ENCODE assay signal across 8 cellular contexts in genomic region chr17:18314731-18315497, GRCh38. TPM values are rescaled to one million over a fixed set of nuclear protein-coding genes. Genes with fewer than 3 reads are reported as not detected.
A peak's percentile ranks its signal among the peaks of the same experiment; 100 is the strongest.
DNase-seq lines count a peak whose midpoint lies in the region; ATAC-seq and TF ChIP-seq lines count a peak whose summit lies in the region.

SMCR8 (plus strand) TSS chr17:18315293; CDS start chr17:18315790, 497 bp downstream.
TOP3A (minus strand) TSS chr17:18314994; CDS start chr17:18314778, 216 bp downstream.

- no peaks in the 10 kb centered on the region for H3F3A ChIP-seq in PC-3 (ENCODE audit: low read length, unreplicated experiment)

- DNase-seq in DMS114 treated with DMSO at 0.1 percent for 48 hours (lab: John Stamatoyannopoulos, UW; ENCODE audit: unreplicated experiment) = peak; percentile 73
- DNase-seq in PC-3 = peak; percentile 97
- peak; percentile 95 for DNase-seq in activated T-cell treated with anti-CD3 and anti-CD28 coated beads for 48 hours (ENCODE audit: low read depth)
- DNase-seq in epithelial cell of prostate (ENCODE audit: low read depth, low spot score) = peak; percentile 93
- peak; percentile 98 to 99 (median 98) for DNase-seq in mucosa of descending colon
- DNase-seq in stimulated activated CD8-positive, alpha-beta memory T cell treated with anti-CD3 and anti-CD28 coated beads, Interleukin-4, amount 100 ng/mL, for 24 hours (ENCODE audit: low read depth) = peak; percentile 96

- peak within 1 kb of the TSS; percentile 90 for H2AFZ ChIP-seq in PC-3 (ENCODE audit: low read length)

- peak within 1 kb of the TSS; percentile 92 for H3K9ac ChIP-seq in PC-3 (ENCODE audit: low read length)

- peaks cover 92% of the 10 kb centered on the region for H3K79me2 ChIP-seq in PC-3 (ENCODE audit: low read length)

- POLR2A ChIA-PET in PC-3 (lab: Charles Lee; ENCODE audit: unreplicated experiment) = interaction anchor here (0.6 kb wide), 1 partner anchor 9 kb away, joined by 3 read pairs; no protein-coding TSS in a partner anchor

- 0 out of 2 replicates have a peak, but pooled peaks have one; percentile 8 for TF ChIP-seq EP300 in Ishikawa (IDR thresholded peaks at IDR 0.05; ENCODE audit: borderline replicate concordance)

- H3K27me3 ChIP-seq in PC-3 (ENCODE audit: low read length) = no peaks in the 10 kb centered on the region

- H3K4me1 ChIP-seq in PC-3 (ENCODE audit: insufficient read depth, low read length) = peaks cover 60% of the 10 kb centered on the region
- peaks cover 55% of the 10 kb centered on the region for H3K4me1 ChIP-seq in mucosa of descending colon (ENCODE audit: low read depth)

- ATAC-seq in GM21576 (IDR thresholded peaks at IDR 0.05; ENCODE audit: unreplicated experiment) (peak; percentile 72), PC-3 (peak; percentile 87), mucosa of descending colon (peak; percentile 97)

- H3K4me2 ChIP-seq in PC-3 (ENCODE audit: low read length) = peak within 1 kb of the TSS; percentile 96

- H3K4me3 ChIP-seq in PC-3 (ENCODE audit: low read length) (peak within 1 kb of the TSS; percentile 97), mucosa of descending colon (peak within 1 kb of the TSS; percentile 85)

- H3K27ac ChIP-seq in PC-3 (ENCODE audit: low read length) (peak within 1 kb of the TSS; percentile 81), epithelial cell of prostate (peak within 1 kb of the TSS; percentile 93)

- CTCF ChIA-PET in PC-3 (lab: Charles Lee) = interaction anchor here (0.5 kb wide), 1 partner anchor 501 kb away, joined by 5 read pairs; no protein-coding TSS in a partner anchor

- no peak for TF ChIP-seq RAD21 in Ishikawa (IDR thresholded peaks at IDR 0.05; ENCODE audit: low read depth)

- no TSS peak for BruUV-seq in PC-3 (replicated peaks; lab: Mats Ljungman, UMichigan)

- TF ChIP-seq CTCF in PC-3 (conservative IDR thresholded peaks at IDR 0.05; ENCODE audit: low read depth, low read length) = no peak
- TF ChIP-seq CTCF in mucosa of descending colon (IDR thresholded peaks at IDR 0.05) = no peak

- peaks cover 26% of the 10 kb centered on the region; the same call in 1 of the 2 replicates for H3K36me3 ChIP-seq in PC-3 (ENCODE audit: low read depth, low read length)
- no peaks in the 10 kb centered on the region for H3K36me3 ChIP-seq in mucosa of descending colon (ENCODE audit: low read depth)

- no peaks in the 10 kb centered on the region for H3K9me2 ChIP-seq in PC-3 (replicated peaks; ENCODE audit: low read length)

- H3K9me3 ChIP-seq in PC-3 (ENCODE audit: low read length) (no peaks in the 10 kb centered on the region), mucosa of descending colon (no peaks in the 10 kb centered on the region)

- peaks cover 11% of the 10 kb centered on the region; the same call in 1 of the 2 replicates for H4K20me1 ChIP-seq in PC-3 (ENCODE audit: low read length)

- intact Hi-C loops in PC-3 (cut with micrococcal nuclease) = no loop called here
- intact Hi-C loops in mucosa of descending colon (cut with DNase I, micrococcal nuclease) = no loop called here

TF ChIP-seq in Ishikawa, 13 proteins besides CTCF, POLR2A, EP300 and RAD21:
- TF ChIP-seq CREB1 (IDR thresholded peaks at IDR 0.05; ENCODE audit: low read depth) = peak; percentile 38
- peak; percentile 70 for TF ChIP-seq TAF1 (IDR thresholded peaks at IDR 0.05; ENCODE audit: low read depth)
- TF ChIP-seq FOXM1 (IDR thresholded peaks at IDR 0.05; ENCODE audit: borderline replicate concordance, low read depth) = no peak
- no peak; the same call in 1 of the 2 replicates for TF ChIP-seq TCF12 (IDR thresholded peaks at IDR 0.05; ENCODE audit: low read depth)
- peak; percentile 56; the same call in 1 of the 2 replicates for TF ChIP-seq EGR1 (IDR thresholded peaks at IDR 0.05)
- no peak; the same call in 1 of the 2 replicates for TF ChIP-seq NFIC (IDR thresholded peaks at IDR 0.05)
- no peak for TF ChIP-seq CEBPB (IDR thresholded peaks at IDR 0.05)
- peak; percentile 90 for TF ChIP-seq MAX (IDR thresholded peaks at IDR 0.05)
- no peak for TF ChIP-seq REST (IDR thresholded peaks at IDR 0.05; ENCODE audit: low read depth)
- no peak for TF ChIP-seq TEAD4 (IDR thresholded peaks at IDR 0.05)
- TF ChIP-seq YY1 (IDR thresholded peaks at IDR 0.05; ENCODE audit: low read depth) = peak; percentile 98
- no peak for TF ChIP-seq ZBTB7A (IDR thresholded peaks at IDR 0.05; ENCODE audit: low read depth)
- TF ChIP-seq USF1 (IDR thresholded peaks at IDR 0.05) = peak; percentile 99

RNA-seq across cellular contexts. Expression of gene SMCR8, which starts in this region (rescaled TPM):
- 20.4 and 22.7 TPM in 2 replicates for total RNA-seq in PC-3 (2014; rRNA removed)
- total RNA-seq in mucosa of descending colon = 10 to 100 TPM; 20.1 to 24.1 (median 21.9) TPM

RNA-seq across cellular contexts. Expression of gene TOP3A, which starts in this region (rescaled TPM):
- total RNA-seq in PC-3 (2014; rRNA removed) (44.7 and 46.8 TPM in 2 replicates), mucosa of descending colon (10 to 100 TPM; 27.9 to 39.8 (median 30.1) TPM)

Comparison
In these comparisons a context has a peak if more than half of its experiments do, and no peak if none do; other contexts are left out.
1. Peak in every context shown above with its lines: DNase-seq, ATAC-seq, H3K4me3 ChIP-seq and H3K27ac ChIP-seq.